Comparison of ENCODE assay signal across 7 cellular contexts in the genomic region with DNA sequence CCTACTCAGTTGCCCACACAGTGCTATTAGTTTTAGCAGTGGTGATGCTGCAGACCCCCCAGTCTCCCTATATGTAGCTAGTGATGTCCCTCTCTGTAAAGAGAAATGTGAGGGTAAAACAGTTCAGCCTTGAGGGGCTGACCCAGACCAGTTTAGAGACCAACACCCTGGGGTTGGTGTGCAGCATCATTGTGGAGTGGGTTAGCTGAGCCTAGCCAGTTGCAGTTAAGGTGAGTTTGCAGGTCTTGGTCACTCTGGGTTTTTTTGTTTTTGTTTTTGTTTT. TPM values are rescaled to one million over a fixed set of nuclear protein-coding genes. Genes with fewer than 3 reads are reported as not detected.
DNase-seq lines count a peak whose midpoint lies in the region; ATAC-seq and TF ChIP-seq lines count a peak whose summit lies in the region.

No MANE protein-coding gene starts in this region.

- peak overlapping the region; percentile 91 to 97 (median 95) for H3K27ac ChIP-seq in stomach

- peak overlapping the region; percentile 88 for H3K27ac Mint-ChIP-seq in activated naive CD8-positive, alpha-beta T cell
- peak overlapping the region; percentile 93 to 98 (median 96) for H3K27ac Mint-ChIP-seq in immature natural killer cell

- TF ChIP-seq POLR2A in stomach (IDR thresholded peaks at IDR 0.05) = no peak

- H3K9me3 ChIP-seq in stomach = no peaks in the 10 kb centered on the region

- no peaks in the 10 kb centered on the region for H3K27me3 ChIP-seq in stomach

- peaks cover 43% of the 10 kb centered on the region for H3K4me1 Mint-ChIP-seq in activated naive CD8-positive, alpha-beta T cell (ENCODE audit: low read depth)
- peaks cover 63 to 73% of the 10 kb centered on the region in 2 donors for H3K4me1 Mint-ChIP-seq in immature natural killer cell

- H3K36me3 ChIP-seq in stomach = peaks cover 45 to 69% (median 67%) of the 10 kb centered on the region in 4 donors

- peaks cover 58 to 81% (median 76%) of the 10 kb centered on the region in 4 donors for H3K4me1 ChIP-seq in stomach

- no peaks in the 10 kb centered on the region for H3K27me3 Mint-ChIP-seq in activated naive CD8-positive, alpha-beta T cell
- H3K27me3 Mint-ChIP-seq in immature natural killer cell (ENCODE audit: low read depth in 3 of 3) = peaks cover 6 to 16% (median 13%) of the 10 kb centered on the region in 3 donors

- TF ChIP-seq CTCF in stomach (IDR thresholded peaks at IDR 0.05) = no peak

- intact Hi-C loops in stomach (cut with DNase I; ENCODE audit: low total_unique reads) = no loop called here

- peak overlapping the region; percentile 96 for H3K4me3 Mint-ChIP-seq in activated naive CD8-positive, alpha-beta T cell
- H3K4me3 Mint-ChIP-seq in immature natural killer cell = peak overlapping the region; percentile 84 to 93 (median 88)

- peaks cover 23% of the 10 kb centered on the region for H3K36me3 Mint-ChIP-seq in activated naive CD8-positive, alpha-beta T cell
- peaks cover 12 to 31% (median 16%) of the 10 kb centered on the region in 3 donors for H3K36me3 Mint-ChIP-seq in immature natural killer cell

- H3K4me3 ChIP-seq in stomach = peak overlapping the region; percentile 70 to 79 (median 74)

- no peak for DNase-seq in immature natural killer cell
- DNase-seq in stomach = no peak
- DNase-seq in NCI-H2107 (lab: John Stamatoyannopoulos, UW) = no peak
- no peak for DNase-seq in mesenteric fat pad (ENCODE audit: low spot score)

- no peak for TF ChIP-seq EP300 in stomach (IDR thresholded peaks at IDR 0.05)

- ATAC-seq in HG03378 (IDR thresholded peaks at IDR 0.05; ENCODE audit: unreplicated experiment) = peak; percentile 1
- ATAC-seq in HG03432 (IDR thresholded peaks at IDR 0.05; ENCODE audit: unreplicated experiment) = no peak

- H3K9me3 Mint-ChIP-seq in activated naive CD8-positive, alpha-beta T cell (ENCODE audit: low read depth) = no peaks in the 10 kb centered on the region
- H3K9me3 Mint-ChIP-seq in immature natural killer cell = no peaks in the 10 kb centered on the region

RNA-seq across cellular contexts. Expression of gene B3GALT4, which starts 0.4 kb away (rescaled TPM):
- 10 to 100 TPM; 38.6 to 55.0 (median 44.1) TPM for polyA plus RNA-seq in immature natural killer cell
- total RNA-seq in stomach = 10 to 100 TPM in 4 of 5 donors, not detected in 1; 10.8 to 42.9 (median 32.6) TPM
- polyA plus RNA-seq in stomach = 10 to 100 TPM in 2 of 3 donors, 1 to 10 TPM in 1; 9.8 to 11.5 (median 10.5) TPM
- total RNA-seq in mesenteric fat pad = 10.7 TPM

RNA-seq across cellular contexts. Expression of gene RPS18, which starts 4.6 kb away (rescaled TPM):
- 1,000 to 10,000 TPM; 2,992 to 6,506 (median 3,113) TPM for polyA plus RNA-seq in immature natural killer cell
- total RNA-seq in stomach = 1,000 to 10,000 TPM in 4 of 5 donors, 100 to 1,000 TPM in 1; 279 to 3,666 (median 1,718) TPM
- polyA plus RNA-seq in stomach = 1,000 to 10,000 TPM; 4,575 to 9,227 (median 6,928) TPM
- 1,776 TPM for total RNA-seq in mesenteric fat pad

RNA-seq across cellular contexts. Expression of gene VPS52, which starts 4.8 kb away (rescaled TPM):
- 10 to 100 TPM; 11.6 to 26.8 (median 16.8) TPM for polyA plus RNA-seq in immature natural killer cell
- 10 to 100 TPM; 39.7 to 89.3 (median 59.4) TPM for total RNA-seq in stomach
- 10 to 100 TPM; 22.6 to 37.2 (median 25.3) TPM for polyA plus RNA-seq in stomach
- 39.8 TPM for total RNA-seq in mesenteric fat pad

RNA-seq across cellular contexts. Expression of gene WDR46, which starts 12.5 kb away (rescaled TPM):
- polyA plus RNA-seq in immature natural killer cell (10 to 100 TPM; 59.4 to 81.6 (median 74.3) TPM), stomach (10 to 100 TPM; 47.5 to 65.1 (median 54.4) TPM)
- total RNA-seq in stomach (10 to 100 TPM; 42.9 to 72.9 (median 54.5) TPM), mesenteric fat pad (48.9 TPM)

RNA-seq across cellular contexts. Expression of gene PFDN6, which starts 12.9 kb away (rescaled TPM):
- 10 to 100 TPM; 25.7 to 55.6 (median 49.2) TPM for polyA plus RNA-seq in immature natural killer cell
- 10 to 100 TPM in 3 of 5 donors, 1 to 10 TPM in 1, not detected in 1; 9.7 to 32.9 (median 12.8) TPM for total RNA-seq in stomach
- 100 to 1,000 TPM; 117 to 265 (median 202) TPM for polyA plus RNA-seq in stomach
- 34.8 TPM for total RNA-seq in mesenteric fat pad
